1 cellular context compared by ENCODE assay signal in genomic region chr1:153783233-153784190, GRCh38.
A peak's percentile ranks its signal among the peaks of the same experiment; 100 is the strongest.
TF ChIP-seq lines count a peak whose summit lies in the region.

No MANE protein-coding gene starts in this region.

TF ChIP-seq in HepG2, 621 proteins besides CTCF, POLR2A, EP300 and RAD21 (continued from another document and continues in another):
- TF ChIP-seq, protein P1, sequence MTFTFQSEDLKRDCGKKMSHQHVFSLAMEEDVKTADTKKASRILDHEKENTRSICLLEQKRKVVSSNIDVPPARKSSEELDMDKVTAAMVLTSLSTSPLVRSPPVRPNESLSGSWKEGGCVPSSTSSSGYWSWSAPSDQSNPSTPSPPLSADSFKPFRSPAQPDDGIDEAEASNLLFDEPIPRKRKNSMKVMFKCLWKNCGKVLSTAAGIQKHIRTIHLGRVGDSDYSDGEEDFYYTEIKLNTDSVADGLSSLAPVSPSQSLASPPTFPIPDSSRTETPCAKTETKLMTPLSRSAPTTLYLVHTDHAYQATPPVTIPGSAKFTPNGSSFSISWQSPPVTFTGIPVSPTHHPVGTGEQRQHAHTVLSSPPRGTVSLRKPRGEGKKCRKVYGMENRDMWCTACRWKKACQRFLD (CRISPR knock-in tag; IDR thresholded peaks at IDR 0.05; ENCODE audit: borderline replicate concordance) = peak; percentile 67; the same call in 1 of the 2 replicates
- TF ChIP-seq THYN1 (CRISPR knock-in tag; IDR thresholded peaks at IDR 0.05; ENCODE audit: borderline replicate concordance, low read depth) (peak; percentile 94; the same call in 1 of the 2 replicates), ZNF737 (CRISPR knock-in tag; IDR thresholded peaks at IDR 0.05; ENCODE audit: borderline replicate concordance) (no peak), ELF1 (CRISPR knock-in tag; IDR thresholded peaks at IDR 0.05) (peak; percentile 73), FOXA3 (CRISPR knock-in tag; IDR thresholded peaks at IDR 0.05) (no peak; the same call in 1 of the 2 replicates), ZBTB37 (CRISPR knock-in tag; IDR thresholded peaks at IDR 0.05) (no peak), ZNF503 (CRISPR knock-in tag; IDR thresholded peaks at IDR 0.05) (peak; percentile 58; the same call in 1 of the 2 replicates), ZNF367 (CRISPR knock-in tag; IDR thresholded peaks at IDR 0.05; ENCODE audit: borderline replicate concordance) (peak; percentile 77; the same call in 1 of the 2 replicates), BRF2 (CRISPR knock-in tag; IDR thresholded peaks at IDR 0.05) (peak; percentile 70; the same call in 1 of the 2 replicates), MTF2 (CRISPR knock-in tag; IDR thresholded peaks at IDR 0.05; ENCODE audit: borderline replicate concordance) (no peak), SP1 (IDR thresholded peaks at IDR 0.05) (no peak), SP1 (CRISPR knock-in tag; IDR thresholded peaks at IDR 0.05) (no peak), KAT8 (CRISPR knock-in tag; IDR thresholded peaks at IDR 0.05) (peak; percentile 69), SALL2 (CRISPR knock-in tag; IDR thresholded peaks at IDR 0.05) (no peak), MED1 (CRISPR knock-in tag; IDR thresholded peaks at IDR 0.05) (peak; percentile 62), ZNF224 (CRISPR knock-in tag; IDR thresholded peaks at IDR 0.05) (peak; percentile 95), ONECUT2 (CRISPR knock-in tag; IDR thresholded peaks at IDR 0.05) (no peak), ZNF337 (CRISPR knock-in tag; IDR thresholded peaks at IDR 0.05; ENCODE audit: borderline replicate concordance, low read depth) (peak; percentile 91; the same call in 1 of the 2 replicates), ZNF788 (CRISPR knock-in tag; IDR thresholded peaks at IDR 0.05; ENCODE audit: borderline replicate concordance) (peak; percentile 65; the same call in 1 of the 2 replicates), UBTF (CRISPR knock-in tag; IDR thresholded peaks at IDR 0.05) (peak; percentile 95), ERF (CRISPR knock-in tag; IDR thresholded peaks at IDR 0.05) (peak; percentile 68; the same call in 1 of the 2 replicates), ZNF558 (CRISPR knock-in tag; IDR thresholded peaks at IDR 0.05; ENCODE audit: borderline replicate concordance) (0 out of 2 replicates have a peak, but pooled peaks have one; percentile 73), ZNF468 (CRISPR knock-in tag; IDR thresholded peaks at IDR 0.05) (no peak), ADNP (CRISPR knock-in tag; IDR thresholded peaks at IDR 0.05) (no peak), DDIT3 (CRISPR knock-in tag; IDR thresholded peaks at IDR 0.05) (no peak), KLF9 (CRISPR knock-in tag; IDR thresholded peaks at IDR 0.05; ENCODE audit: low read depth) (no peak), FOSL1 (CRISPR knock-in tag; IDR thresholded peaks at IDR 0.05; ENCODE audit: borderline replicate concordance) (no peak), MLXIP (CRISPR knock-in tag; IDR thresholded peaks at IDR 0.05; ENCODE audit: borderline replicate concordance) (no peak)
- TF ChIP-seq, protein P2, sequence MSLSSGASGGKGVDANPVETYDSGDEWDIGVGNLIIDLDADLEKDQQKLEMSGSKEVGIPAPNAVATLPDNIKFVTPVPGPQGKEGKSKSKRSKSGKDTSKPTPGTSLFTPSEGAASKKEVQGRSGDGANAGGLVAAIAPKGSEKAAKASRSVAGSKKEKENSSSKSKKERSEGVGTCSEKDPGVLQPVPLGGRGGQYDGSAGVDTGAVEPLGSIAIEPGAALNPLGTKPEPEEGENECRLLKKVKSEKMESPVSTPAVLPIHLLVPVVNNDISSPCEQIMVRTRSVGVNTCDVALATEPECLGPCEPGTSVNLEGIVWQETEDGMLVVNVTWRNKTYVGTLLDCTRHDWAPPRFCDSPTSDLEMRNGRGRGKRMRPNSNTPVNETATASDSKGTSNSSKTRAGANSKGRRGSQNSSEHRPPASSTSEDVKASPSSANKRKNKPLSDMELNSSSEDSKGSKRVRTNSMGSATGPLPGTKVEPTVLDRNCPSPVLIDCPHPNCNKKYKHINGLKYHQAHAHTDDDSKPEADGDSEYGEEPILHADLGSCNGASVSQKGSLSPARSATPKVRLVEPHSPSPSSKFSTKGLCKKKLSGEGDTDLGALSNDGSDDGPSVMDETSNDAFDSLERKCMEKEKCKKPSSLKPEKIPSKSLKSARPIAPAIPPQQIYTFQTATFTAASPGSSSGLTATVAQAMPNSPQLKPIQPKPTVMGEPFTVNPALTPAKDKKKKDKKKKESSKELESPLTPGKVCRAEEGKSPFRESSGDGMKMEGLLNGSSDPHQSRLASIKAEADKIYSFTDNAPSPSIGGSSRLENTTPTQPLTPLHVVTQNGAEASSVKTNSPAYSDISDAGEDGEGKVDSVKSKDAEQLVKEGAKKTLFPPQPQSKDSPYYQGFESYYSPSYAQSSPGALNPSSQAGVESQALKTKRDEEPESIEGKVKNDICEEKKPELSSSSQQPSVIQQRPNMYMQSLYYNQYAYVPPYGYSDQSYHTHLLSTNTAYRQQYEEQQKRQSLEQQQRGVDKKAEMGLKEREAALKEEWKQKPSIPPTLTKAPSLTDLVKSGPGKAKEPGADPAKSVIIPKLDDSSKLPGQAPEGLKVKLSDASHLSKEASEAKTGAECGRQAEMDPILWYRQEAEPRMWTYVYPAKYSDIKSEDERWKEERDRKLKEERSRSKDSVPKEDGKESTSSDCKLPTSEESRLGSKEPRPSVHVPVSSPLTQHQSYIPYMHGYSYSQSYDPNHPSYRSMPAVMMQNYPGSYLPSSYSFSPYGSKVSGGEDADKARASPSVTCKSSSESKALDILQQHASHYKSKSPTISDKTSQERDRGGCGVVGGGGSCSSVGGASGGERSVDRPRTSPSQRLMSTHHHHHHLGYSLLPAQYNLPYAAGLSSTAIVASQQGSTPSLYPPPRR (CRISPR knock-in tag; IDR thresholded peaks at IDR 0.05; ENCODE audit: borderline replicate concordance) = no peak; the same call in 1 of the 2 replicates
- TF ChIP-seq, protein P3, sequence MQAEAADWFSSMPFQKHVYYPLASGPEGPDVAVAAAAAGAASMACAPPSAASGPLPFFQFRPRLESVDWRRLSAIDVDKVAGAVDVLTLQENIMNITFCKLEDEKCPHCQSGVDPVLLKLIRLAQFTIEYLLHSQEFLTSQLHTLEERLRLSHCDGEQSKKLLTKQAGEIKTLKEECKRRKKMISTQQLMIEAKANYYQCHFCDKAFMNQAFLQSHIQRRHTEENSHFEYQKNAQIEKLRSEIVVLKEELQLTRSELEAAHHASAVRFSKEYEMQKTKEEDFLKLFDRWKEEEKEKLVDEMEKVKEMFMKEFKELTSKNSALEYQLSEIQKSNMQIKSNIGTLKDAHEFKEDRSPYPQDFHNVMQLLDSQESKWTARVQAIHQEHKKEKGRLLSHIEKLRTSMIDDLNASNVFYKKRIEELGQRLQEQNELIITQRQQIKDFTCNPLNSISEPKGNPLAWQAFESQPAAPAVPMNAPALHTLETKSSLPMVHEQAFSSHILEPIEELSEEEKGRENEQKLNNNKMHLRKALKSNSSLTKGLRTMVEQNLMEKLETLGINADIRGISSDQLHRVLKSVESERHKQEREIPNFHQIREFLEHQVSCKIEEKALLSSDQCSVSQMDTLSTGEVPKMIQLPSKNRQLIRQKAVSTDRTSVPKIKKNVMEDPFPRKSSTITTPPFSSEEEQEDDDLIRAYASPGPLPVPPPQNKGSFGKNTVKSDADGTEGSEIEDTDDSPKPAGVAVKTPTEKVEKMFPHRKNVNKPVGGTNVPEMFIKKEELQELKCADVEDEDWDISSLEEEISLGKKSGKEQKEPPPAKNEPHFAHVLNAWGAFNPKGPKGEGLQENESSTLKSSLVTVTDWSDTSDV (CRISPR knock-in tag; IDR thresholded peaks at IDR 0.05) = peak; percentile 86; the same call in 1 of the 2 replicates
- TF ChIP-seq, protein P4, sequence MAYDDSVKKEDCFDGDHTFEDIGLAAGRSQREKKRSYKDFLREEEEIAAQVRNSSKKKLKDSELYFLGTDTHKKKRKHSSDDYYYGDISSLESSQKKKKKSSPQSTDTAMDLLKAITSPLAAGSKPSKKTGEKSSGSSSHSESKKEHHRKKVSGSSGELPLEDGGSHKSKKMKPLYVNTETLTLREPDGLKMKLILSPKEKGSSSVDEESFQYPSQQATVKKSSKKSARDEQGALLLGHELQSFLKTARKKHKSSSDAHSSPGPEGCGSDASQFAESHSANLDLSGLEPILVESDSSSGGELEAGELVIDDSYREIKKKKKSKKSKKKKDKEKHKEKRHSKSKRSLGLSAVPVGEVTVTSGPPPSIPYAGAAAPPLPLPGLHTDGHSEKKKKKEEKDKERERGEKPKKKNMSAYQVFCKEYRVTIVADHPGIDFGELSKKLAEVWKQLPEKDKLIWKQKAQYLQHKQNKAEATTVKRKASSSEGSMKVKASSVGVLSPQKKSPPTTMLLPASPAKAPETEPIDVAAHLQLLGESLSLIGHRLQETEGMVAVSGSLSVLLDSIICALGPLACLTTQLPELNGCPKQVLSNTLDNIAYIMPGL (CRISPR knock-in tag; IDR thresholded peaks at IDR 0.05; ENCODE audit: borderline replicate concordance in 1 of 2, low read depth in 1 of 2) = peak; percentile 39 to 75; a peak in 1 of 4 replicates
